20 cellular contexts compared by ENCODE assay signal in the genomic region with DNA sequence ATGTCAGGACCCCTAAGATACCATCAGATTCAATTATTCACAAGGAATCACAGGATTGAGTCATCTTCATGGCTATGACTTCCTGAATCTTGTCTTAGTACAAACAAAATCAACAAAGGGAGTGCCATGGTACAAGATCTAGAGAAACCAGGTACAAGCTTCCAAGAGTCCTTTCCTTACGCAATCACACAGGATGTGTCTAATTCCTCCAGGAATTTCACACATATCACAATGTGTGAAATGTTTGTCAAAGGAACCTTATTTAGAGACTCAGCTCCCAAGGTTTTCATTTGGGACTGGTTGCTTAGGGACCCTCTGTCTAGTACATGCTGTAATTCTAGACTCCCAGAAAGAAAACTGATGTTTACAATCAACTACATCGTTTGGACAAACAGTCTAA.
A peak's percentile ranks its signal among the peaks of the same experiment; 100 is the strongest.
DNase-seq lines count a peak whose midpoint lies in the region; ATAC-seq, FAIRE-seq and TF ChIP-seq lines count a peak whose summit lies in the region.
"Had no signal": no experiment of that assay in that cellular context is flagged by ENCODE, and none has a peak within 500 bp of the region (broad histone marks: within the 10 kb centered on the region; RNA-seq: fewer than 3 reads in every experiment).

No MANE protein-coding gene starts in this region.

- no peak overlapping the region for H3K4me3 ChIP-seq in H1 (ENCODE audit: extremely low read depth in 1 of 4, insufficient read depth in 2 of 4, low read depth in 3 of 4, low read length in 4 of 4)
- H3K4me3 ChIP-seq in CD8-positive, alpha-beta T cell (ENCODE audit: low read depth, low read length), result no peak overlapping the region
- H3K4me3 ChIP-seq: upper lobe of right lung had no signal

- no peak for TF ChIP-seq POLR2A in H1 (IDR thresholded peaks at IDR 0.05; ENCODE audit: control extremely low read depth in 1 of 2, low read depth in 2 of 2, low read length in 2 of 2)

- H3K56ac ChIP-seq in H1 (replicated peaks; ENCODE audit: insufficient read length, low read depth, low read length), result no peak overlapping the region

- H3K23me2 ChIP-seq in H1 (ENCODE audit: low read depth, low read length), result no peaks in the 10 kb centered on the region

- no peak for TF ChIP-seq RAD21 in H1 (IDR thresholded peaks at IDR 0.05 in 1 of 2, conservative IDR thresholded peaks at IDR 0.05 in 1 of 2; ENCODE audit: low read depth in 2 of 2, low read length in 2 of 2)

- no peak overlapping the region for H4K8ac ChIP-seq in H1 (ENCODE audit: extremely low read depth, insufficient read depth, low read length)

- H2AFZ ChIP-seq in H1 (ENCODE audit: low read length), result no peak overlapping the region

- POLR2A ChIA-PET in H1 (lab: Charles Lee; ENCODE audit: partially characterized antibody), result no interaction called here
- POLR2A ChIA-PET in CD8-positive, alpha-beta T cell (lab: Charles Lee), result no interaction called here

- H3K4me1 ChIP-seq in H1 (replicated peaks in 1 of 4; ENCODE audit: control insufficient read depth in 3 of 4, insufficient read depth in 4 of 4, low read length in 3 of 4), result no peaks in the 10 kb centered on the region
- H3K4me1 ChIP-seq in CD8-positive, alpha-beta T cell (ENCODE audit: insufficient read depth, low read length), result no peaks in the 10 kb centered on the region
- H3K4me1 ChIP-seq: upper lobe of right lung had no signal

- no peak overlapping the region for H3K4me2 ChIP-seq in H1 (ENCODE audit: insufficient read depth in 1 of 2, low read depth in 2 of 2, low read length in 2 of 2)
- H3K4me2 ChIP-seq: KMS-11 had no signal

- H3K18ac ChIP-seq in H1 (ENCODE audit: extremely low read depth, low read length), result no peak overlapping the region

- DNase-seq in ELR (ENCODE audit: low read depth), result peak; percentile 57
- DNase-seq in NCI-H526 treated with DMSO at 0.1 percent for 48 hours (lab: John Stamatoyannopoulos, UW), result peak; percentile 11
- no peak for DNase-seq in H1 (ENCODE audit: low read depth in 1 of 2, low spot score in 2 of 2)
- DNase-seq in left colon, result no peak
- DNase-seq in immature natural killer cell, result no peak
- DNase-seq in G401 (ENCODE audit: low spot score), result no peak
- no peak for DNase-seq in CD8-positive, alpha-beta T cell
- DNase-seq: activated CD8-positive, alpha-beta memory T cell treated with anti-CD3 and anti-CD28 coated beads, Interleukin-2, amount 50 U/mL, for 4 hours; activated naive CD4-positive, alpha-beta T cell treated with anti-CD3 and anti-CD28 coated beads, Interleukin-2, amount 10 ng/mL, durations not matched to agents 7 days and 5 days; AML-193; effector memory CD8-positive, alpha-beta T cell; glutamatergic neuron; NCI-H146; stimulated activated naive CD4-positive, alpha-beta T cell treated with Interleukin-2 at 50 U/mL for 16 hours; upper lobe of right lung had no signal

- no peak overlapping the region for H2BK120ac ChIP-seq in H1 (replicated peaks; ENCODE audit: low read depth, low read length)

- H2AK5ac ChIP-seq in H1 (ENCODE audit: low read depth, low read length), result no peak overlapping the region

- no peak for TF ChIP-seq EP300 in H1 (IDR thresholded peaks at IDR 0.05; ENCODE audit: borderline replicate concordance in 1 of 2, low read depth in 2 of 2, low read length in 2 of 2)

- H3K9me3 ChIP-seq in H1 (ENCODE audit: insufficient read depth in 2 of 2, low read depth in 1 of 2, low read length in 1 of 2), result no peaks in the 10 kb centered on the region
- H3K9me3 ChIP-seq in CD8-positive, alpha-beta T cell (ENCODE audit: low read length), result no peaks in the 10 kb centered on the region
- H3K9me3 ChIP-seq: upper lobe of right lung had no signal

- CTCF ChIA-PET in H1 (lab: Charles Lee; ENCODE audit: partially characterized antibody), result no interaction called here
- CTCF ChIA-PET in CD8-positive, alpha-beta T cell (lab: Charles Lee), result no interaction called here

- WGBS in H1 (ENCODE audit: extremely low coverage in 1 of 2, insufficient coverage in 1 of 2, insufficient read length in 1 of 2, insufficient replicate concordance in 2 of 2, low coverage in 1 of 2, low lambda C conversion rate in 2 of 2, missing lambda C conversion rate in 1 of 2), 2 experiments, result 81% methylated on average over 2 of the region's 2 CpGs; no CpG with 5 or more reads in 1 of the 2 experiments

- no peak overlapping the region for H3K27ac Mint-ChIP-seq in immature natural killer cell
- no peak overlapping the region for H3K27ac Mint-ChIP-seq in CD8-positive, alpha-beta T cell
- H3K27ac Mint-ChIP-seq: T-helper 1 cell treated with Interleukin-12 subunit alpha and Interleukin-12 subunit beta and Interleukin-4 antibody, amounts not matched to agents 30 μg/mL and 1 μg/mL, for 36 hours had no signal

- no peaks in the 10 kb centered on the region for H3K27me3 ChIP-seq in H1 (replicated peaks in 1 of 4; ENCODE audit: control insufficient read depth in 3 of 4, extremely low read depth in 1 of 4, insufficient read depth in 3 of 4, low read length in 3 of 4)
- no peaks in the 10 kb centered on the region for H3K27me3 ChIP-seq in CD8-positive, alpha-beta T cell (ENCODE audit: insufficient read depth, low read length)
- H3K27me3 ChIP-seq: upper lobe of right lung had no signal

- no peak overlapping the region for H3K27ac ChIP-seq in H1 (ENCODE audit: low read depth, low read length)
- H3K27ac ChIP-seq in CD8-positive, alpha-beta T cell (ENCODE audit: low read depth, low read length), result no peak overlapping the region
- H3K27ac ChIP-seq: KMS-11, upper lobe of right lung had no signal

- no peaks in the 10 kb centered on the region for H3K79me1 ChIP-seq in H1 (ENCODE audit: low read depth, low read length)

- no peak for FAIRE-seq in H1 (lab: Jason Lieb, UNC)
- FAIRE-seq: islet of Langerhans had no signal

- peaks cover 0 to 9% of the 10 kb centered on the region in 2 donors for H3K4me1 Mint-ChIP-seq in immature natural killer cell
- no peaks in the 10 kb centered on the region for H3K4me1 Mint-ChIP-seq in CD8-positive, alpha-beta T cell (ENCODE audit: low read depth)
- H3K4me1 Mint-ChIP-seq: activated naive CD4-positive, alpha-beta T cell treated with anti-CD3 and anti-CD28 coated beads, Interleukin-2, amount 10 ng/mL, durations not matched to agents 7 days and 5 days had no signal

- no peaks in the 10 kb centered on the region for H3K27me3 Mint-ChIP-seq in immature natural killer cell (ENCODE audit: low read depth in 3 of 3)
- H3K27me3 Mint-ChIP-seq in CD8-positive, alpha-beta T cell (ENCODE audit: low read depth), result no peaks in the 10 kb centered on the region
- H3K27me3 Mint-ChIP-seq: activated naive CD4-positive, alpha-beta T cell treated with anti-CD3 and anti-CD28 coated beads, Interleukin-2, amount 10 ng/mL, durations not matched to agents 7 days and 5 days; effector memory CD8-positive, alpha-beta T cell had no signal

- H3K79me2 ChIP-seq in H1 (ENCODE audit: control insufficient read depth in 1 of 2, insufficient read depth in 2 of 2, low read length in 2 of 2), result no peaks in the 10 kb centered on the region

- H4K5ac ChIP-seq in H1 (ENCODE audit: insufficient read length, low read depth, low read length), result no peak overlapping the region

- no peak overlapping the region for H4K91ac ChIP-seq in H1 (replicated peaks; ENCODE audit: insufficient read length, low read length)

- TF ChIP-seq CTCF in H1 (IDR thresholded peaks at IDR 0.05; ENCODE audit: control extremely low read depth in 1 of 3, insufficient read depth in 1 of 3, low read depth in 1 of 3, low read length in 3 of 3), result no peak
- TF ChIP-seq CTCF in CD8-positive, alpha-beta T cell (IDR thresholded peaks at IDR 0.05), result no peak

- no peak overlapping the region for H3K9ac ChIP-seq in H1 (replicated peaks in 1 of 4; ENCODE audit: extremely low read depth in 1 of 4, low read depth in 3 of 4, low read length in 3 of 4)
- H3K9ac ChIP-seq: KMS-11 had no signal

- peaks cover 0 to 3% (median 0%) of the 10 kb centered on the region in 4 experiments; a peak in 2 of 8 replicates for H3K36me3 ChIP-seq in H1 (ENCODE audit: control insufficient read depth in 2 of 4, insufficient read depth in 4 of 4, low read length in 3 of 4)
- H3K36me3 ChIP-seq in CD8-positive, alpha-beta T cell (ENCODE audit: insufficient read depth, low read length), result no peaks in the 10 kb centered on the region
- H3K36me3 ChIP-seq: upper lobe of right lung had no signal

- H2BK20ac ChIP-seq in H1 (ENCODE audit: low read length), result no peak overlapping the region

- ATAC-seq in left colon, result peak; percentile 60
- no peak for ATAC-seq in CD8-positive, alpha-beta T cell
- no peak for ATAC-seq in activated CD4-positive, CD25-positive, alpha-beta regulatory T cell treated with anti-CD3 and anti-CD28 coated beads, Interleukin-2, amount 50 U/mL, for 24 hours
- ATAC-seq: effector memory CD8-positive, alpha-beta T cell; Right ventricle myocardium inferior; upper lobe of right lung had no signal

- in situ Hi-C loops in G401 (cut with HindIII; ENCODE audit: low sequenced_read_pairs), result no loop called here

- no peaks in the 10 kb centered on the region for H4K20me1 ChIP-seq in H1 (replicated peaks in 1 of 2; ENCODE audit: control insufficient read depth in 1 of 2, insufficient read depth in 2 of 2, low read length in 2 of 2)

- no peak overlapping the region for H3K14ac ChIP-seq in H1 (ENCODE audit: insufficient read length)

- H3K23ac ChIP-seq in H1 (ENCODE audit: insufficient read length), result no peak overlapping the region

- H2BK15ac ChIP-seq in H1 (ENCODE audit: low read length), result no peak overlapping the region

- H2BK12ac ChIP-seq in H1 (ENCODE audit: low read depth, low read length), result no peak overlapping the region

- no peak overlapping the region for H3K4ac ChIP-seq in H1 (replicated peaks; ENCODE audit: insufficient read length, low read depth, low read length)

- intact Hi-C loops in left colon (cut with DNase I, micrococcal nuclease), result no loop called here
- intact Hi-C loops in CD8-positive, alpha-beta T cell (cut with DNase I, micrococcal nuclease), result no loop called here

- H2BK5ac ChIP-seq in H1 (ENCODE audit: low read depth, low read length), result no peak overlapping the region

- H3K9me3 Mint-ChIP-seq in immature natural killer cell, result no peaks in the 10 kb centered on the region
- no peaks in the 10 kb centered on the region for H3K9me3 Mint-ChIP-seq in CD8-positive, alpha-beta T cell
- H3K9me3 Mint-ChIP-seq: effector memory CD8-positive, alpha-beta T cell; T-helper 1 cell treated with Interleukin-12 subunit alpha and Interleukin-12 subunit beta and Interleukin-4 antibody, amounts not matched to agents 30 μg/mL and 1 μg/mL, for 36 hours had no signal

- peaks cover 0 to 8% (median 0%) of the 10 kb centered on the region in 3 donors for H3K36me3 Mint-ChIP-seq in immature natural killer cell
- H3K36me3 Mint-ChIP-seq in CD8-positive, alpha-beta T cell, result peaks cover 39% of the 10 kb centered on the region

- no peak overlapping the region for H3K4me3 Mint-ChIP-seq in immature natural killer cell
- no peak overlapping the region for H3K4me3 Mint-ChIP-seq in CD8-positive, alpha-beta T cell
- H3K4me3 Mint-ChIP-seq: activated naive CD4-positive, alpha-beta T cell treated with anti-CD3 and anti-CD28 coated beads, Interleukin-2, amount 10 ng/mL, durations not matched to agents 7 days and 5 days; effector memory CD8-positive, alpha-beta T cell; T-helper 1 cell treated with Interleukin-12 subunit alpha and Interleukin-12 subunit beta and Interleukin-4 antibody, amounts not matched to agents 30 μg/mL and 1 μg/mL, for 36 hours had no signal

TF ChIP-seq in H1, 55 proteins besides CTCF, POLR2A, EP300 and RAD21 (continues in another document):
- TF ChIP-seq PHF8 (conservative IDR thresholded peaks at IDR 0.05; ENCODE audit: low read depth, low read length) (no peak), BACH1 (IDR thresholded peaks at IDR 0.05; ENCODE audit: low read length) (no peak)

Comparison
In these comparisons a context has a peak if more than half of its experiments do, and no peak if none do; other contexts are left out.
1. DNase-seq: peak in ELR (single experiment) and NCI-H526 treated with DMSO at 0.1 percent for 48 hours (single experiment); none in H1 (0 of 2), left colon (0 of 2), immature natural killer cell (0 of 3), G401 (single experiment) and CD8-positive, alpha-beta T cell (0 of 7).